ENCODE assay signal across 1 cellular context in the genomic region with DNA sequence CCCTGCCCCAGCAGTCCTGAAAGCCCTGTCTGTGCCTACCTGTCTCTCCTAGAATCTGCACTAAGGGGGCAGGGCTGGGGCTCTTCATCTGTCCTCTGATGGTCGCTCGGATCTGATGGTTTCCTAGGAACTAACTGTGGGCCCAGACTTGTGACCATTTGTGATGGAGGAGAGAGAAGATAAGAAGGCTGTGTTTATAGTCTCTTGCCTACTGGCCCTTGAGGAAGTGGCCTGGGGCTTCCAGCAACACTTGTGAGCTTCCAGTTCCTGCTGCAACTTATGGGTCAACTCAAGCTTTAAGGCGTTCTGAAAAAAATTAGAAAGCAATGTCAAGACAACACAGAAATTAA.
A peak's percentile ranks its signal among the peaks of the same experiment; 100 is the strongest.
TF ChIP-seq lines count a peak whose summit lies in the region.

No MANE protein-coding gene starts in this region.

TF ChIP-seq in K562, 482 proteins besides CTCF, POLR2A, EP300 and RAD21 (continued from another document and continues in another):
- TF ChIP-seq, protein P1, sequence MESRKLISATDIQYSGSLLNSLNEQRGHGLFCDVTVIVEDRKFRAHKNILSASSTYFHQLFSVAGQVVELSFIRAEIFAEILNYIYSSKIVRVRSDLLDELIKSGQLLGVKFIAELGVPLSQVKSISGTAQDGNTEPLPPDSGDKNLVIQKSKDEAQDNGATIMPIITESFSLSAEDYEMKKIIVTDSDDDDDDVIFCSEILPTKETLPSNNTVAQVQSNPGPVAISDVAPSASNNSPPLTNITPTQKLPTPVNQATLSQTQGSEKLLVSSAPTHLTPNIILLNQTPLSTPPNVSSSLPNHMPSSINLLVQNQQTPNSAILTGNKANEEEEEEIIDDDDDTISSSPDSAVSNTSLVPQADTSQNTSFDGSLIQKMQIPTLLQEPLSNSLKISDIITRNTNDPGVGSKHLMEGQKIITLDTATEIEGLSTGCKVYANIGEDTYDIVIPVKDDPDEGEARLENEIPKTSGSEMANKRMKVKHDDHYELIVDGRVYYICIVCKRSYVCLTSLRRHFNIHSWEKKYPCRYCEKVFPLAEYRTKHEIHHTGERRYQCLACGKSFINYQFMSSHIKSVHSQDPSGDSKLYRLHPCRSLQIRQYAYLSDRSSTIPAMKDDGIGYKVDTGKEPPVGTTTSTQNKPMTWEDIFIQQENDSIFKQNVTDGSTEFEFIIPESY (CRISPR knock-in tag; IDR thresholded peaks at IDR 0.05) = no peak
- TF ChIP-seq, protein P2, sequence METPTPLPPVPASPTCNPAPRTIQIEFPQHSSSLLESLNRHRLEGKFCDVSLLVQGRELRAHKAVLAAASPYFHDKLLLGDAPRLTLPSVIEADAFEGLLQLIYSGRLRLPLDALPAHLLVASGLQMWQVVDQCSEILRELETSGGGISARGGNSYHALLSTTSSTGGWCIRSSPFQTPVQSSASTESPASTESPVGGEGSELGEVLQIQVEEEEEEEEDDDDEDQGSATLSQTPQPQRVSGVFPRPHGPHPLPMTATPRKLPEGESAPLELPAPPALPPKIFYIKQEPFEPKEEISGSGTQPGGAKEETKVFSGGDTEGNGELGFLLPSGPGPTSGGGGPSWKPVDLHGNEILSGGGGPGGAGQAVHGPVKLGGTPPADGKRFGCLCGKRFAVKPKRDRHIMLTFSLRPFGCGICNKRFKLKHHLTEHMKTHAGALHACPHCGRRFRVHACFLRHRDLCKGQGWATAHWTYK (CRISPR knock-in tag; IDR thresholded peaks at IDR 0.05) = no peak
- TF ChIP-seq MEIS2 (IDR thresholded peaks at IDR 0.05; ENCODE audit: partially characterized antibody) (peak; percentile 57), MCM3 (IDR thresholded peaks at IDR 0.05) (no peak), CBFA2T3 (IDR thresholded peaks at IDR 0.05) (peak; percentile 79), RNF2 (IDR thresholded peaks at IDR 0.05) (peak; percentile 58; the same call in 1 of the 2 replicates), RBBP5 (IDR thresholded peaks at IDR 0.05; ENCODE audit: borderline replicate concordance, insufficient read depth, low read length, poor library complexity, severe bottlenecking) (no peak), ETV6 (IDR thresholded peaks at IDR 0.05; ENCODE audit: borderline replicate concordance in 1 of 2, low read depth in 2 of 2, low read length in 1 of 2) (peak; percentile 43 to 88; a peak in 3 of 4 replicates), ETV6 (CRISPR knock-in tag; IDR thresholded peaks at IDR 0.05; ENCODE audit: borderline replicate concordance) (no peak), BRF2 (IDR thresholded peaks at IDR 0.05; ENCODE audit: borderline replicate concordance, insufficient read depth, insufficient read length) (no peak), NEUROD1 (IDR thresholded peaks at IDR 0.05; ENCODE audit: borderline replicate concordance, low read depth, low read length, partially characterized antibody) (no peak), FOXJ2 (tag; IDR thresholded peaks at IDR 0.05) (peak; percentile 95), CBX1 (IDR thresholded peaks at IDR 0.05; ENCODE audit: low read depth) (no peak), BCOR (IDR thresholded peaks at IDR 0.05) (no peak), HDAC6 (IDR thresholded peaks at IDR 0.05; ENCODE audit: low read depth, low read length) (no peak), TEAD4 (IDR thresholded peaks at IDR 0.05; ENCODE audit: low read length) (peak; percentile 71; the same call in 1 of the 2 replicates), TEAD4 (CRISPR knock-in tag; IDR thresholded peaks at IDR 0.05; ENCODE audit: borderline replicate concordance) (no peak), SMARCA5 (IDR thresholded peaks at IDR 0.05) (no peak), ZFP91 (CRISPR knock-in tag; IDR thresholded peaks at IDR 0.05) (no peak), ATF6 (CRISPR knock-in tag; IDR thresholded peaks at IDR 0.05) (no peak), TCF15 (CRISPR knock-in tag; IDR thresholded peaks at IDR 0.05) (no peak), SIN3B (IDR thresholded peaks at IDR 0.05; ENCODE audit: low read depth) (no peak), ZNF408 (CRISPR knock-in tag; IDR thresholded peaks at IDR 0.05; ENCODE audit: low read depth) (no peak), ZBED1 (IDR thresholded peaks at IDR 0.05) (no peak), ZBTB49 (CRISPR knock-in tag; IDR thresholded peaks at IDR 0.05; ENCODE audit: borderline replicate concordance) (no peak), POLR2AphosphoS5 (IDR thresholded peaks at IDR 0.05; ENCODE audit: control insufficient read depth, insufficient read depth, low read depth, low read length) (peak; percentile 53), ZFP36 (IDR thresholded peaks at IDR 0.05; ENCODE audit: low read depth, low read length, partially characterized antibody) (peak; percentile 72), MEF2D (tag; conservative IDR thresholded peaks at IDR 0.05; ENCODE audit: low read depth) (no peak), ZNF239 (CRISPR knock-in tag; IDR thresholded peaks at IDR 0.05) (no peak; the same call in 1 of the 2 replicates), DACH1 (IDR thresholded peaks at IDR 0.05; ENCODE audit: partially characterized antibody) (no peak), RERE (CRISPR knock-in tag; IDR thresholded peaks at IDR 0.05; ENCODE audit: borderline replicate concordance) (no peak), GTF2A2 (tag; IDR thresholded peaks at IDR 0.05) (no peak), SMARCA4 (IDR thresholded peaks at IDR 0.05) (peak; percentile 69; the same call in 1 of the 2 replicates), NR1H2 (CRISPR knock-in tag; IDR thresholded peaks at IDR 0.05) (no peak), TRIM24 (IDR thresholded peaks at IDR 0.05) (no peak)
- TF ChIP-seq, protein P3, sequence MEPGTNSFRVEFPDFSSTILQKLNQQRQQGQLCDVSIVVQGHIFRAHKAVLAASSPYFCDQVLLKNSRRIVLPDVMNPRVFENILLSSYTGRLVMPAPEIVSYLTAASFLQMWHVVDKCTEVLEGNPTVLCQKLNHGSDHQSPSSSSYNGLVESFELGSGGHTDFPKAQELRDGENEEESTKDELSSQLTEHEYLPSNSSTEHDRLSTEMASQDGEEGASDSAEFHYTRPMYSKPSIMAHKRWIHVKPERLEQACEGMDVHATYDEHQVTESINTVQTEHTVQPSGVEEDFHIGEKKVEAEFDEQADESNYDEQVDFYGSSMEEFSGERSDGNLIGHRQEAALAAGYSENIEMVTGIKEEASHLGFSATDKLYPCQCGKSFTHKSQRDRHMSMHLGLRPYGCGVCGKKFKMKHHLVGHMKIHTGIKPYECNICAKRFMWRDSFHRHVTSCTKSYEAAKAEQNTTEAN (CRISPR knock-in tag; IDR thresholded peaks at IDR 0.05) = no peak
- TF ChIP-seq, protein P4, sequence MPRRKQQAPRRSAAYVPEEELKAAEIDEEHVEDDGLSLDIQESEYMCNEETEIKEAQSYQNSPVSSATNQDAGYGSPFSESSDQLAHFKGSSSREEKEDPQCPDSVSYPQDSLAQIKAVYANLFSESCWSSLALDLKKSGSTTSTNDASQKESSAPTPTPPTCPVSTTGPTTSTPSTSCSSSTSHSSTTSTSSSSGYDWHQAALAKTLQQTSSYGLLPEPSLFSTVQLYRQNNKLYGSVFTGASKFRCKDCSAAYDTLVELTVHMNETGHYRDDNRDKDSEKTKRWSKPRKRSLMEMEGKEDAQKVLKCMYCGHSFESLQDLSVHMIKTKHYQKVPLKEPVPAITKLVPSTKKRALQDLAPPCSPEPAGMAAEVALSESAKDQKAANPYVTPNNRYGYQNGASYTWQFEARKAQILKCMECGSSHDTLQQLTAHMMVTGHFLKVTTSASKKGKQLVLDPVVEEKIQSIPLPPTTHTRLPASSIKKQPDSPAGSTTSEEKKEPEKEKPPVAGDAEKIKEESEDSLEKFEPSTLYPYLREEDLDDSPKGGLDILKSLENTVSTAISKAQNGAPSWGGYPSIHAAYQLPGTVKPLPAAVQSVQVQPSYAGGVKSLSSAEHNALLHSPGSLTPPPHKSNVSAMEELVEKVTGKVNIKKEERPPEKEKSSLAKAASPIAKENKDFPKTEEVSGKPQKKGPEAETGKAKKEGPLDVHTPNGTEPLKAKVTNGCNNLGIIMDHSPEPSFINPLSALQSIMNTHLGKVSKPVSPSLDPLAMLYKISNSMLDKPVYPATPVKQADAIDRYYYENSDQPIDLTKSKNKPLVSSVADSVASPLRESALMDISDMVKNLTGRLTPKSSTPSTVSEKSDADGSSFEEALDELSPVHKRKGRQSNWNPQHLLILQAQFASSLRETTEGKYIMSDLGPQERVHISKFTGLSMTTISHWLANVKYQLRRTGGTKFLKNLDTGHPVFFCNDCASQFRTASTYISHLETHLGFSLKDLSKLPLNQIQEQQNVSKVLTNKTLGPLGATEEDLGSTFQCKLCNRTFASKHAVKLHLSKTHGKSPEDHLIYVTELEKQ (CRISPR knock-in tag; IDR thresholded peaks at IDR 0.05) = no peak
